ENCODE assay signal across 23 cellular contexts in the genomic region with DNA sequence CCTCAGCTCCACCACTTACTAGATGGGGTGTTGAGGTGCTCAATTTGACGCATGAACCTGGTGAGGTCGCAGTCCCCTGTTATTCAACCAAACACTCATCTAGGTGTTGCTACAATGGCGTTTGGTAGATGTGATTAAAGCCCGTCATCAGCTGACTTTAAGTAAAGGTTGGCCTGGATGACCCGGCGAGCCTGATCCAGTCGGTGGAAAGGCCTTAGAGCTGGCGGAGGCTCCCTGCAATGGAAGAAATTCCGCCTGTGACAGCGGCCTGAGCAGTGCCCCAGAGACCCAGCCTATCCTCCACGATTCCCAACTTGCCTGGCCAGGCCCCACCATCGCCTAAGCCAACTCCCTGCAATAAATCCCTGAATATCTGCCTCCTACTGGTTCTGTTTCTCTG.
"Had no signal": no experiment of that assay in that cellular context is flagged by ENCODE, and none has a peak within 500 bp of the region (broad histone marks: within the 10 kb centered on the region; RNA-seq: fewer than 3 reads in every experiment).

No MANE protein-coding gene starts in this region.

- H3K27me3 ChIP-seq: pancreas, testis, thyroid gland, transverse colon, upper lobe of left lung had no signal

- H3K27ac ChIP-seq: left lung, pancreas, psoas muscle, stomach, testis, thyroid gland, transverse colon, upper lobe of left lung had no signal

- ATAC-seq: left colon; left lung; natural killer cell; pancreas; psoas muscle; stimulated activated naive B cell treated with anti-CD40 and anti-IgM and Interleukin-4, amounts not matched to agents 10 μg/mL and 1 μg/mL and 100 μg/mL, for 72 hours; stimulated activated naive CD8-positive, alpha-beta T cell treated with anti-CD3 and anti-CD28 coated beads, Interleukin-15, Interleukin-2, amounts not matched to agents 100 U/mL and 50 U/mL, for 24 hours had no signal

- H3K4me1 ChIP-seq: left lung, pancreas, psoas muscle, thyroid gland had no signal

- H3K9me3 Mint-ChIP-seq: mesothelial cell of epicardium had no signal

- H3K36me3 Mint-ChIP-seq: mesothelial cell of epicardium, naive B cell, natural killer cell had no signal

- DNase-seq: head of caudate nucleus; hippocampal formation; left colon; left lung; mesendoderm; naive B cell; natural killer cell; psoas muscle; stimulated activated CD4-positive, alpha-beta T cell treated with anti-CD3 and anti-CD28 coated beads, Interleukin-12 subunit alpha, Interleukin-12 subunit beta, amount 100 ng/mL, for 4 hours; stimulated activated CD4-positive, alpha-beta T cell treated with anti-CD3 and anti-CD28 coated beads, Interleukin-15, amount 100 ng/mL, for 24 hours; stimulated activated CD4-positive, alpha-beta T cell treated with anti-CD3 and anti-CD28 coated beads, Interleukin-2, amount 100 ng/mL, for 24 hours; stimulated activated CD4-positive, alpha-beta T cell treated with anti-CD3 and anti-CD28 coated beads, Interleukin-4, amount 100 ng/mL, for 1 hour; stimulated activated naive B cell treated with anti-CD40 and anti-IgM and Interleukin-4, amounts not matched to agents 10 μg/mL and 1 μg/mL and 100 μg/mL, for 72 hours; stimulated activated naive CD8-positive, alpha-beta T cell treated with anti-CD3 and anti-CD28 coated beads, Interleukin-15, Interleukin-2, amounts not matched to agents 100 U/mL and 50 U/mL, for 24 hours; stomach; testis; thyroid gland; transverse colon had no signal

- H3K4me3 Mint-ChIP-seq: mesothelial cell of epicardium; naive B cell; natural killer cell; stimulated activated naive B cell treated with anti-CD40 and anti-IgM and Interleukin-4, amounts not matched to agents 10 μg/mL and 1 μg/mL and 100 μg/mL, for 72 hours had no signal

- H3K4me3 ChIP-seq: left lung, lung, pancreas, psoas muscle, smooth muscle cell, stomach, testis, thyroid gland, transverse colon, upper lobe of left lung had no signal

- H3K36me3 ChIP-seq: left lung, pancreas, stomach, thyroid gland, transverse colon, upper lobe of left lung had no signal

- H3K9me3 ChIP-seq: left lung, pancreas, psoas muscle, stomach, testis, thyroid gland, transverse colon, upper lobe of left lung had no signal

- H3K27ac Mint-ChIP-seq: mesothelial cell of epicardium; naive B cell; stimulated activated naive B cell treated with anti-CD40 and anti-IgM and Interleukin-4, amounts not matched to agents 10 μg/mL and 1 μg/mL and 100 μg/mL, for 72 hours had no signal
